Comparison of ENCODE assay signal across 23 cellular contexts in genomic region chr17:82870091-82870491, GRCh38. TPM values are rescaled to one million over a fixed set of nuclear protein-coding genes. Genes with fewer than 3 reads are reported as not detected.
DNase-seq lines count a peak whose midpoint lies in the region; ATAC-seq and TF ChIP-seq lines count a peak whose summit lies in the region.
"Had no signal": no experiment of that assay in that cellular context is flagged by ENCODE, and none has a peak within 500 bp of the region (broad histone marks: within the 10 kb centered on the region; RNA-seq: fewer than 3 reads in every experiment).

No MANE protein-coding gene starts in this region.

- no peaks in the 10 kb centered on the region for H3K9me3 Mint-ChIP-seq in neural crest cell
- H3K9me3 Mint-ChIP-seq: activated naive CD8-positive, alpha-beta T cell treated with anti-CD3 and anti-CD28 coated beads for 36 hours; CD4-positive, CD25-positive, alpha-beta regulatory T cell had no signal

- H3K27me3 Mint-ChIP-seq in T-helper 17 cell (no peaks in the 10 kb centered on the region), neural crest cell (ENCODE audit: low read depth) (no peaks in the 10 kb centered on the region)
- H3K27me3 Mint-ChIP-seq: activated naive CD8-positive, alpha-beta T cell treated with anti-CD3 and anti-CD28 coated beads for 36 hours; CD4-positive, CD25-positive, alpha-beta regulatory T cell had no signal

- intact Hi-C loops in right cardiac atrium (cut with DNase I) (no loop called here), left cardiac atrium (cut with DNase I) (loop anchor here in 1 of 2 donors (10.0 kb wide), 1 partner anchor 85 kb away; no protein-coding TSS in a partner anchor)

- H3K27ac ChIP-seq in right cardiac atrium (ENCODE audit: low read length) = no peak overlapping the region
- H3K27ac ChIP-seq: dorsolateral prefrontal cortex, upper lobe of right lung had no signal

- peaks cover 25% of the 10 kb centered on the region for H3K4me1 Mint-ChIP-seq in T-helper 17 cell
- peaks cover 21% of the 10 kb centered on the region for H3K4me1 Mint-ChIP-seq in neural crest cell

- no peaks in the 10 kb centered on the region for H3K4me1 ChIP-seq in right cardiac atrium (ENCODE audit: control insufficient read depth, insufficient read depth, low read length)

- WGBS in right cardiac atrium = 91% methylated on average over 35 of the region's 35 CpGs

- H3K4me3 ChIP-seq in right cardiac atrium (ENCODE audit: low read length) = no peak overlapping the region
- H3K4me3 ChIP-seq: dorsolateral prefrontal cortex, stomach, upper lobe of right lung had no signal

- H3K27ac Mint-ChIP-seq in T-helper 17 cell (peak overlapping the region; percentile 74), neural crest cell (ENCODE audit: unreplicated experiment) (peak overlapping the region; percentile 37)
- H3K27ac Mint-ChIP-seq: activated naive CD8-positive, alpha-beta T cell treated with anti-CD3 and anti-CD28 coated beads for 36 hours had no signal

- H3K4me3 Mint-ChIP-seq in T-helper 17 cell = no peak overlapping the region
- H3K4me3 Mint-ChIP-seq in neural crest cell = no peak overlapping the region
- H3K4me3 Mint-ChIP-seq: activated naive CD8-positive, alpha-beta T cell treated with anti-CD3 and anti-CD28 coated beads for 36 hours; CD4-positive, CD25-positive, alpha-beta regulatory T cell had no signal

- H3K36me3 Mint-ChIP-seq in T-helper 17 cell (ENCODE audit: low read depth) (no peaks in the 10 kb centered on the region), neural crest cell (ENCODE audit: low read depth) (peaks cover 6% of the 10 kb centered on the region)

- peak in 2 of 3 donors; percentile 16 to 55 for DNase-seq in right cardiac atrium
- no peak for DNase-seq in left cardiac atrium
- no peak for DNase-seq in T-helper 17 cell
- DNase-seq in neural crest cell (ENCODE audit: low read depth, low spot score) = no peak
- no peak for DNase-seq in NCI-H146 treated with DMSO at 0.1 percent for 48 hours (lab: John Stamatoyannopoulos, UW; ENCODE audit: unreplicated experiment)
- no peak for DNase-seq in NCI-H1930 (lab: John Stamatoyannopoulos, UW)
- DNase-seq: activated naive CD8-positive, alpha-beta T cell treated with anti-CD3 and anti-CD28 coated beads for 36 hours; CD4-positive, CD25-positive, alpha-beta regulatory T cell; dorsolateral prefrontal cortex; GDM1; midbrain; MM.1S; NCI-H1417 treated with DMSO at 0.1 percent for 48 hours; NCI-H510A treated with DMSO at 0.1 percent for 48 hours; small intestine; stomach; upper lobe of right lung had no signal

- TF ChIP-seq CTCF in neural crest cell (conservative IDR thresholded peaks at IDR 0.05) = no peak

- no peaks in the 10 kb centered on the region for H3K27me3 ChIP-seq in right cardiac atrium (ENCODE audit: control insufficient read depth, insufficient read depth)
- H3K27me3 ChIP-seq: dorsolateral prefrontal cortex, stomach, upper lobe of right lung had no signal

- ATAC-seq in right cardiac atrium = no peak
- no peak for ATAC-seq in left cardiac atrium
- ATAC-seq in T-helper 17 cell = no peak
- no peak for ATAC-seq in GM21447 (IDR thresholded peaks at IDR 0.05; ENCODE audit: unreplicated experiment)
- ATAC-seq: activated CD4-positive, CD25-positive, alpha-beta regulatory T cell treated with anti-CD3 and anti-CD28 coated beads, Interleukin-2, amount 50 U/mL, for 24 hours; HCT116; SK-N-SH treated with all-trans-retinoic acid at 6 μM for 48 hours; upper lobe of right lung had no signal

- H3K9me3 ChIP-seq in right cardiac atrium (ENCODE audit: control insufficient read depth, low read length) (no peaks in the 10 kb centered on the region), T-helper 17 cell (ENCODE audit: control insufficient read depth, low read length, poor library complexity, severe bottlenecking) (no peaks in the 10 kb centered on the region)
- H3K9me3 ChIP-seq: stomach, upper lobe of right lung had no signal

RNA-seq across cellular contexts. Expression of gene ZNF750, which starts 30.3 kb away (rescaled TPM):
- total RNA-seq in right cardiac atrium (not detected), left cardiac atrium (not detected), T-helper 17 cell (not detected), neural crest cell (not detected in 2 replicates)
- polyA plus RNA-seq in right cardiac atrium = 0.07 TPM
- total RNA-seq: activated CD8-positive, alpha-beta memory T cell treated with anti-CD3 and anti-CD28 coated beads for 36 hours; activated naive CD8-positive, alpha-beta T cell treated with anti-CD3 and anti-CD28 coated beads for 36 hours; CD4-positive, CD25-positive, alpha-beta regulatory T cell; stomach had no signal
- polyA plus RNA-seq: neural cell had no signal

Comparison
In these comparisons a context has a peak if more than half of its experiments do, and no peak if none do; other contexts are left out.
1. DNase-seq: peak in right cardiac atrium (2 of 3); none in left cardiac atrium (single experiment), T-helper 17 cell (0 of 3), neural crest cell (single experiment), NCI-H146 treated with DMSO at 0.1 percent for 48 hours (single experiment) and NCI-H1930 (0 of 2).